ENCODE assay signal across 8 cellular contexts in the genomic region with DNA sequence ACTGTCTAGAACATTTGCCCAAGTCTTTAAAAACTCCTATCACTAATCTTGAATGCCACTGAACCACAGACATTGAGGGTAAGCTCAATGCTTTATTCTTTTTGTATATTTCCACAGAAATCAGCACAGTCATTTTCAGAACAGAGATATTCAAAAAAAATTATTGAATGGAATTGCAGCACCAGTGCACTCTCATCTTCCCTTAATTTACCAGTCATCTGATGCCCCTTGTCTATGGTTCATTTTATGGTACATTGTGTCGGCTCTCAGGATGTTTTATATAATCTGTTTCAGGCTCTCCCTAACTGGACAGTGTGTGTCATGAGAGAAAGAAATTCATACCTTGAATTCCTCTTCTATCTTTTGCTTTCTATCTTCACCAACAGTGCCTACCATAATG.
"Had no signal": no experiment of that assay in that cellular context is flagged by ENCODE, and none has a peak within 500 bp of the region (broad histone marks: within the 10 kb centered on the region; RNA-seq: fewer than 3 reads in every experiment).

No MANE protein-coding gene starts in this region.

- H3K4me1 ChIP-seq: HAP-1 had no signal

- H3K4me3 Mint-ChIP-seq: HFFc6 had no signal

- H3K27ac Mint-ChIP-seq: HFFc6 had no signal

- H3K9me3 Mint-ChIP-seq: HFFc6 had no signal

- ATAC-seq: HCT116, K562 had no signal

- H3K27ac ChIP-seq: GM23248 had no signal

- DNase-seq: GM23248, GOT3, H7, HFFc6, IMR-90 had no signal
